1 cellular context compared by ENCODE assay signal in the genomic region with DNA sequence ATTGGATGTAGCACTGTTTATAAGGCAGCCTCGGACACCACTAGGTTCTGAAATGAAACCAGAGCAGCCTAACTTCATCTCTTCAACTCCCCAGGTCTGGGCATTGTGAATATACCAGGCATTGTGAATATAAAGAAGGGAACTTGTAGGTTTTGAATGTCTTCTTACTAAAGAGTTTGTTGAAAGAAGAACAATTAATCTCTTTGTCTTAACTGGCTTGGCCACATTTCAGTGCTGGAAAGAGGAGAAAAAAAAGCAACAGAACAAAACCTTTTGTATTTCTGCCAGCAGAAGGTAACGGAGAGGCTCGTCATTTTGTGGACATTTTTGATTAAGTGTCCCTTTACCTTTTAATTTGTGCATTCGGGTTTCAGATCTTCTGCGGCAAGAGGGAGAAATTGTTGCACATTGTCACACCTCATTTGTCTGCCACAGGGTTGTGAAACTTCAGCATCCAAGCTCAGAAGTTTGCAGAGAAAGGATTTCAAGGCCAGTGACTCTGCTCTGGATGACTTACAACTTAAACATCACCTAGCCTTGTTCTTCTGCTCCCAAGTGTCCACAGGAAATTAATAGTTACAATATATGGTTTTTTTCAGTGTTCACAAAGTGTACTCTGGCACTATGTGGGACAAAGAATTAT.
TF ChIP-seq lines count a peak whose summit lies in the region.

No MANE protein-coding gene starts in this region.

TF ChIP-seq in GM23338, 12 proteins besides CTCF, POLR2A, EP300 and RAD21 (continued from another document):
- TF ChIP-seq, protein P1, sequence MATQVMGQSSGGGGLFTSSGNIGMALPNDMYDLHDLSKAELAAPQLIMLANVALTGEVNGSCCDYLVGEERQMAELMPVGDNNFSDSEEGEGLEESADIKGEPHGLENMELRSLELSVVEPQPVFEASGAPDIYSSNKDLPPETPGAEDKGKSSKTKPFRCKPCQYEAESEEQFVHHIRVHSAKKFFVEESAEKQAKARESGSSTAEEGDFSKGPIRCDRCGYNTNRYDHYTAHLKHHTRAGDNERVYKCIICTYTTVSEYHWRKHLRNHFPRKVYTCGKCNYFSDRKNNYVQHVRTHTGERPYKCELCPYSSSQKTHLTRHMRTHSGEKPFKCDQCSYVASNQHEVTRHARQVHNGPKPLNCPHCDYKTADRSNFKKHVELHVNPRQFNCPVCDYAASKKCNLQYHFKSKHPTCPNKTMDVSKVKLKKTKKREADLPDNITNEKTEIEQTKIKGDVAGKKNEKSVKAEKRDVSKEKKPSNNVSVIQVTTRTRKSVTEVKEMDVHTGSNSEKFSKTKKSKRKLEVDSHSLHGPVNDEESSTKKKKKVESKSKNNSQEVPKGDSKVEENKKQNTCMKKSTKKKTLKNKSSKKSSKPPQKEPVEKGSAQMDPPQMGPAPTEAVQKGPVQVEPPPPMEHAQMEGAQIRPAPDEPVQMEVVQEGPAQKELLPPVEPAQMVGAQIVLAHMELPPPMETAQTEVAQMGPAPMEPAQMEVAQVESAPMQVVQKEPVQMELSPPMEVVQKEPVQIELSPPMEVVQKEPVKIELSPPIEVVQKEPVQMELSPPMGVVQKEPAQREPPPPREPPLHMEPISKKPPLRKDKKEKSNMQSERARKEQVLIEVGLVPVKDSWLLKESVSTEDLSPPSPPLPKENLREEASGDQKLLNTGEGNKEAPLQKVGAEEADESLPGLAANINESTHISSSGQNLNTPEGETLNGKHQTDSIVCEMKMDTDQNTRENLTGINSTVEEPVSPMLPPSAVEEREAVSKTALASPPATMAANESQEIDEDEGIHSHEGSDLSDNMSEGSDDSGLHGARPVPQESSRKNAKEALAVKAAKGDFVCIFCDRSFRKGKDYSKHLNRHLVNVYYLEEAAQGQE (IDR thresholded peaks at IDR 0.05; ENCODE audit: unreplicated experiment) = no peak
